10 cellular contexts compared by ENCODE assay signal in the genomic region with DNA sequence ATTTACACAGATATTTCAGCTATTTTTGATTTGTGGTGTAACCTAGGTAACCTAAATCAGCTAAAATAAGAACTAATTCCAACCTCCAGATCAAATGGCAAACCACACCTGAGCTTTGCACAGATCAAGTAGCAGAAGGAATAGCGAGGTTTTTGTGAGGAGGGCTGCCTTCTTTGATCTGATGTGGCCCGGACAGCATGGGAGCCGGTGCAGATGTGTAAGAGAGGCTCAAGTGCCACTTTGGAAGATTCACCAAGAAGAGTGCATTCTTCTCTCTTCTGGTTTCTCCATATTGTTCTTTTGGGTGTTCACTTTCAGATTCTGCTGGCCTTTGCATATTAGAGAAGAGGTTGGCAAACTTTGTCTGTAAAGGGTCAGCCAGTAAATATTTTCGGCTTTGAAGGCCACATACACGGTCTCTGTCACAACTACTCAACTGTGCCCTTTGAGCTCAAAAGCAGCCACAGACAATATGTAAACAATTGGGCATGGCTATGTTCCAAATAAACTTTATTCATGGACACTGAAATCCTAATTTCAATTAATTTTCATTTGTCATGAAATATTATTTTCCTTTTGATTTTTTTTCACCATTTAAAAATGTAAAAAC.
DNase-seq lines count a peak whose midpoint lies in the region; ATAC-seq, FAIRE-seq and TF ChIP-seq lines count a peak whose summit lies in the region.
"Had no signal": no experiment of that assay in that cellular context is flagged by ENCODE, and none has a peak within 500 bp of the region (broad histone marks: within the 10 kb centered on the region; RNA-seq: fewer than 3 reads in every experiment).

No MANE protein-coding gene starts in this region.

- no peaks in the 10 kb centered on the region for H3K9me3 Mint-ChIP-seq in activated naive CD4-positive, alpha-beta T cell treated with anti-CD3 and anti-CD28 coated beads, Interleukin-2, amount 10 ng/mL, durations not matched to agents 7 days and 5 days
- H3K9me3 Mint-ChIP-seq in activated T-helper 1 cell treated with anti-CD3 and anti-CD28 coated beads, Interleukin-12 subunit alpha, Interleukin-12 subunit beta, Interleukin-2, Interleukin-4 antibody, amounts not matched to agents 30 ng/mL and 10 ng/mL and 1 ng/mL, durations not matched to agents 14 hours and 24 hours and 36 hours, result peaks cover under 1% of the 10 kb centered on the region

- peak overlapping the region; percentile 43; the same call in 1 of the 2 replicates for H3K9ac ChIP-seq in HepG2 (ENCODE audit: insufficient read depth, low read depth, low read length)

- 0% methylated on average over 3 of the region's 5 CpGs for WGBS in HepG2 (ENCODE audit: low lambda C conversion rate)
- 22 to 64% methylated on average over 4 to 5 of the region's 5 CpGs for WGBS in upper lobe of left lung, 2 donors

- TF ChIP-seq POLR2A in HepG2 (IDR thresholded peaks at IDR 0.05; ENCODE audit: insufficient read depth in 1 of 2, low read depth in 2 of 2, low read length in 2 of 2), result no peak
- TF ChIP-seq POLR2A in upper lobe of left lung (IDR thresholded peaks at IDR 0.05), result no peak

- POLR2A ChIA-PET in HepG2 (lab: Yijun Ruan, JAX), result no interaction called here

- H3K36me3 ChIP-seq in HepG2 (replicated peaks in 1 of 2; ENCODE audit: control insufficient read depth in 1 of 2, insufficient read depth in 2 of 2, low read length in 2 of 2), result no peaks in the 10 kb centered on the region
- H3K36me3 ChIP-seq in upper lobe of left lung, result no peaks in the 10 kb centered on the region

- H3K4me1 ChIP-seq in HepG2 (ENCODE audit: insufficient read depth, low read length) (peaks cover 79% of the 10 kb centered on the region), upper lobe of left lung (peaks cover 0 to 29% (median 23%) of the 10 kb centered on the region in 4 donors)

- H3K27ac Mint-ChIP-seq in activated naive CD4-positive, alpha-beta T cell treated with anti-CD3 and anti-CD28 coated beads, Interleukin-2, amount 10 ng/mL, durations not matched to agents 7 days and 5 days, result peak overlapping the region; percentile 92
- peak overlapping the region; percentile 86 for H3K27ac Mint-ChIP-seq in activated T-helper 1 cell treated with anti-CD3 and anti-CD28 coated beads, Interleukin-12 subunit alpha, Interleukin-12 subunit beta, Interleukin-2, Interleukin-4 antibody, amounts not matched to agents 30 ng/mL and 10 ng/mL and 1 ng/mL, durations not matched to agents 14 hours and 24 hours and 36 hours

- H3K27ac ChIP-seq in HepG2 (ENCODE audit: extremely low read length, insufficient read depth, low read length) (peak overlapping the region; percentile 80), upper lobe of left lung (peak overlapping the region; percentile 18 to 49 (median 33))

- H3K4me2 ChIP-seq in HepG2 (ENCODE audit: low read depth, low read length), result peak overlapping the region; percentile 66

- DNase-seq in activated naive CD4-positive, alpha-beta T cell treated with anti-CD3 and anti-CD28 coated beads, Interleukin-2, amount 10 ng/mL, durations not matched to agents 7 days and 5 days, result no peak
- no peak for DNase-seq in activated naive CD4-positive, alpha-beta T cell treated with Interleukin-2 at 50 U/mL for 16 hours
- no peak for DNase-seq in activated T-helper 1 cell treated with anti-CD3 and anti-CD28 coated beads, Interleukin-12 subunit alpha, Interleukin-12 subunit beta, Interleukin-2, Interleukin-4 antibody, amounts not matched to agents 30 ng/mL and 10 ng/mL and 1 ng/mL, durations not matched to agents 14 hours and 24 hours and 36 hours (ENCODE audit: low spot score)
- DNase-seq in HepG2 (ENCODE audit: low spot score) (peak; percentile 75), upper lobe of left lung (no peak), G401 (ENCODE audit: low spot score) (no peak), NCI-H2107 (lab: John Stamatoyannopoulos, UW) (no peak)
- DNase-seq: AML-193, cortex of kidney had no signal

- no peaks in the 10 kb centered on the region for H3K79me2 ChIP-seq in HepG2 (ENCODE audit: insufficient read depth, low read length)

- in situ Hi-C loops in HepG2 (cut with HindIII; ENCODE audit: extremely low pct_ligation_motif_present, low pct_unique_long_range_greater_than_20kb), result no loop called here
- in situ Hi-C loops in G401 (cut with HindIII; ENCODE audit: low sequenced_read_pairs), result no loop called here

- TF ChIP-seq CTCF in HepG2 (CRISPR knock-in tag; IDR thresholded peaks at IDR 0.05) (no peak), upper lobe of left lung (IDR thresholded peaks at IDR 0.05) (no peak)

- peak overlapping the region; percentile 37 for H3K4me3 Mint-ChIP-seq in activated naive CD4-positive, alpha-beta T cell treated with anti-CD3 and anti-CD28 coated beads, Interleukin-2, amount 10 ng/mL, durations not matched to agents 7 days and 5 days
- H3K4me3 Mint-ChIP-seq in activated T-helper 1 cell treated with anti-CD3 and anti-CD28 coated beads, Interleukin-12 subunit alpha, Interleukin-12 subunit beta, Interleukin-2, Interleukin-4 antibody, amounts not matched to agents 30 ng/mL and 10 ng/mL and 1 ng/mL, durations not matched to agents 14 hours and 24 hours and 36 hours, result peak overlapping the region; percentile 57

- no peaks in the 10 kb centered on the region for H4K20me1 ChIP-seq in HepG2 (ENCODE audit: insufficient read depth, low read length)

- CTCF ChIA-PET in activated naive CD4-positive, alpha-beta T cell treated with anti-CD3 and anti-CD28 coated beads, Interleukin-2, amount 10 ng/mL, durations not matched to agents 7 days and 5 days (lab: Charles Lee), result no interaction called here
- CTCF ChIA-PET in HepG2 (lab: Yijun Ruan, JAX; ENCODE audit: low intra/inter-chr PET ratio, low total read pairs), result no interaction called here

- FAIRE-seq in HepG2 (lab: Jason Lieb, UNC), result peak; percentile 97

- peaks cover 51% of the 10 kb centered on the region for H3K4me1 Mint-ChIP-seq in activated naive CD4-positive, alpha-beta T cell treated with anti-CD3 and anti-CD28 coated beads, Interleukin-2, amount 10 ng/mL, durations not matched to agents 7 days and 5 days
- peaks cover 40% of the 10 kb centered on the region for H3K4me1 Mint-ChIP-seq in activated T-helper 1 cell treated with anti-CD3 and anti-CD28 coated beads, Interleukin-12 subunit alpha, Interleukin-12 subunit beta, Interleukin-2, Interleukin-4 antibody, amounts not matched to agents 30 ng/mL and 10 ng/mL and 1 ng/mL, durations not matched to agents 14 hours and 24 hours and 36 hours (ENCODE audit: low read depth)

- H3K9me3 ChIP-seq in HepG2 (ENCODE audit: low read length) (no peaks in the 10 kb centered on the region), upper lobe of left lung (no peaks in the 10 kb centered on the region)

- intact Hi-C loops in activated T-helper 1 cell treated with anti-CD3 and anti-CD28 coated beads, Interleukin-12 subunit alpha, Interleukin-12 subunit beta, Interleukin-2, Interleukin-4 antibody, amounts not matched to agents 30 ng/mL and 10 ng/mL and 1 ng/mL, durations not matched to agents 14 hours and 24 hours and 36 hours (cut with micrococcal nuclease), result loop anchor here (1.0 to 10.0 kb wide), 2 partner anchors 27 to 131 kb away; no protein-coding TSS in a partner anchor
- intact Hi-C loops in HepG2 (cut with micrococcal nuclease; ENCODE audit: unreplicated experiment), result loop anchor here (1.0 kb wide), 1 partner anchor 176 kb away; no protein-coding TSS in a partner anchor

- peak overlapping the region; percentile 35 to 54 (median 43); a peak in 5 of 6 replicates for H3K4me3 ChIP-seq in HepG2 (replicated peaks in 1 of 3; ENCODE audit: insufficient read depth in 1 of 3, low read depth in 2 of 3, low read length in 3 of 3)
- no peak overlapping the region for H3K4me3 ChIP-seq in upper lobe of left lung

- BruUV-seq in HepG2 (replicated peaks; lab: Mats Ljungman, UMichigan), result no TSS peak

- TF ChIP-seq RAD21 in HepG2 (CRISPR knock-in tag; IDR thresholded peaks at IDR 0.05), result no peak

- H2AFZ ChIP-seq in HepG2 (ENCODE audit: low read length), result no peak overlapping the region

- TF ChIP-seq EP300 in HepG2 (IDR thresholded peaks at IDR 0.05; ENCODE audit: low read depth in 2 of 2, low read length in 2 of 2), result peak in 1 of 2 experiments; percentile 50; a peak in 1 of 4 replicates
- TF ChIP-seq EP300 in HepG2 (CRISPR knock-in tag; IDR thresholded peaks at IDR 0.05; ENCODE audit: borderline replicate concordance), result no peak
- no peak for TF ChIP-seq EP300 in upper lobe of left lung (IDR thresholded peaks at IDR 0.05)

- ATAC-seq in HepG2 (peak; percentile 94), upper lobe of left lung (ENCODE audit: low FRiP score in 2 of 2) (no peak), GM19452 (IDR thresholded peaks at IDR 0.05; ENCODE audit: unreplicated experiment) (no peak)

- H3K36me3 Mint-ChIP-seq in activated naive CD4-positive, alpha-beta T cell treated with anti-CD3 and anti-CD28 coated beads, Interleukin-2, amount 10 ng/mL, durations not matched to agents 7 days and 5 days, result peaks cover 12% of the 10 kb centered on the region
- peaks cover 2% of the 10 kb centered on the region for H3K36me3 Mint-ChIP-seq in activated T-helper 1 cell treated with anti-CD3 and anti-CD28 coated beads, Interleukin-12 subunit alpha, Interleukin-12 subunit beta, Interleukin-2, Interleukin-4 antibody, amounts not matched to agents 30 ng/mL and 10 ng/mL and 1 ng/mL, durations not matched to agents 14 hours and 24 hours and 36 hours (ENCODE audit: low read depth)

- H3K27me3 Mint-ChIP-seq in activated naive CD4-positive, alpha-beta T cell treated with anti-CD3 and anti-CD28 coated beads, Interleukin-2, amount 10 ng/mL, durations not matched to agents 7 days and 5 days, result no peaks in the 10 kb centered on the region
- H3K27me3 Mint-ChIP-seq in activated T-helper 1 cell treated with anti-CD3 and anti-CD28 coated beads, Interleukin-12 subunit alpha, Interleukin-12 subunit beta, Interleukin-2, Interleukin-4 antibody, amounts not matched to agents 30 ng/mL and 10 ng/mL and 1 ng/mL, durations not matched to agents 14 hours and 24 hours and 36 hours (ENCODE audit: insufficient read depth), result no peaks in the 10 kb centered on the region

- H3K27me3 ChIP-seq in HepG2 (ENCODE audit: control insufficient read depth in 1 of 2, insufficient read depth in 2 of 2, low read length in 2 of 2), result no peaks in the 10 kb centered on the region
- no peaks in the 10 kb centered on the region for H3K27me3 ChIP-seq in upper lobe of left lung

TF ChIP-seq in HepG2, 621 proteins besides CTCF, POLR2A, EP300 and RAD21 (continues in another document):
- TF ChIP-seq MAFK (conservative IDR thresholded peaks at IDR 0.05 in 1 of 2, IDR thresholded peaks at IDR 0.05 in 1 of 2; ENCODE audit: low read length in 2 of 2) (peak; percentile 62 to 71), FOXK1 (CRISPR knock-in tag; IDR thresholded peaks at IDR 0.05; ENCODE audit: borderline replicate concordance, low read depth) (0 out of 2 replicates have a peak, but pooled peaks have one; percentile 39)

Comparison
In these comparisons a context has a peak if more than half of its experiments do, and no peak if none do; other contexts are left out.
1. H3K4me3 ChIP-seq: peak in HepG2 (3 of 3); none in upper lobe of left lung (0 of 4).